In the genomic region with DNA sequence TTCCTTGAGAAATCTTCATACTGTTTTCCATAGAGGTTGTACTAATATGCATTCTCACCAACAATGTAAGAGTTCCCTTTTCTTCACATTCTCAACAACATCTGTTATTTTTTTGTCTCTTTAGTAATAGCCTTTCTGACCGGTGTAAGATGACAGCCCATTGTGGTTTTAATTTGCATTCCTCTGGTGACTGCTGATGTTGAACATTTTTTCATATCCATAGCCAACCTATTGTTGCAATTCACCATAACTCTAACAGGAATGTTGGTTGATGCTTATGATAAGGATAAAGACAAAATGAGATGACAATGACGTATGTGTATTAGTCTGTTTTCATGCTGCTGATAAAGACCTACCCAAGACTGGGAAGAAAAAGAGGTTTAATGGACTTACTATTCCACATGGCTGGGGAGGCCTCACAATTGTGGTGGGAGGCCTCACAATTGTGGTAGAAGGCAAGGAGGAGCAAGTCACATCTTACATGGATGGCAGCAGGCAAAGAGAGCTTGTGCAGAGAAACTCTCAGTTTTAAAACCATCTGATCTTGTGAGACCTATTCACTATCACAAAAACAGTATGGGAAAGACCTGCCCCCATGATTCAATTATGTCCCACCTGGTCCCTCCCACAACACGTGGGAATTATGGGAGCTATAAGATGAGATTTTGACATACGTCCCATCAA, we compare ENCODE assay signal across 19 cellular contexts. TPM values are rescaled to one million over a fixed set of nuclear protein-coding genes. Genes with fewer than 3 reads are reported as not detected.
"Had no signal": no experiment of that assay in that cellular context is flagged by ENCODE, and none has a peak within 500 bp of the region (broad histone marks: within the 10 kb centered on the region; RNA-seq: fewer than 3 reads in every experiment).

No MANE protein-coding gene starts in this region.

- ATAC-seq: naive thymus-derived CD8-positive, alpha-beta T cell; stimulated activated memory B cell treated with anti-CD40 and anti-IgM and Interleukin-4, amounts not matched to agents 10 μg/mL and 1 μg/mL and 100 μg/mL, for 72 hours had no signal

- DNase-seq: activated naive CD4-positive, alpha-beta T cell treated with anti-CD3 and anti-CD28 coated beads, Interleukin-2, amount 50 U/mL, for 16 hours; activated T-cell treated with anti-CD3 and anti-CD28 coated beads, Interleukin-2, amount 50 U/mL, for 1 hour; amniotic stem cell; caudate nucleus; effector CD8-positive, alpha-beta T cell; naive thymus-derived CD8-positive, alpha-beta T cell; nucleus accumbens; spleen; stimulated activated CD4-positive, alpha-beta T cell treated with anti-CD3 and anti-CD28 coated beads, Interleukin-1b, Interleukin-23, amount 100 ng/mL, for 48 hours; substantia nigra had no signal

- H3K4me3 Mint-ChIP-seq: naive thymus-derived CD8-positive, alpha-beta T cell; stimulated activated memory B cell treated with anti-CD40 and anti-IgM and Interleukin-4, amounts not matched to agents 10 μg/mL and 1 μg/mL and 100 μg/mL, for 72 hours; type B pancreatic cell had no signal

- H3K4me1 Mint-ChIP-seq: naive thymus-derived CD8-positive, alpha-beta T cell; stimulated activated memory B cell treated with anti-CD40 and anti-IgM and Interleukin-4, amounts not matched to agents 10 μg/mL and 1 μg/mL and 100 μg/mL, for 72 hours had no signal

- H3K36me3 Mint-ChIP-seq: type B pancreatic cell had no signal

- H3K27me3 Mint-ChIP-seq: type B pancreatic cell had no signal

- H3K4me3 ChIP-seq: coronary artery, right atrium auricular region, spleen had no signal

- H3K27ac Mint-ChIP-seq: naive thymus-derived CD8-positive, alpha-beta T cell; stimulated activated memory B cell treated with anti-CD40 and anti-IgM and Interleukin-4, amounts not matched to agents 10 μg/mL and 1 μg/mL and 100 μg/mL, for 72 hours; type B pancreatic cell had no signal

RNA-seq across cellular contexts. Expression of a gene that starts 37.6 kb away (rescaled TPM):
- total RNA-seq: fibroblast of villous mesenchyme; lung microvascular endothelial cell; mononuclear cell; naive thymus-derived CD8-positive, alpha-beta T cell; posterior vena cava; spleen; T-helper 2 cell treated with Interferon-gamma antibody and Interleukin-4, amounts not matched to agents 100 ng/mL and 5 ng/mL, for 36 hours had no signal

RNA-seq across cellular contexts. Expression of a gene that starts 41.3 kb away (rescaled TPM):
- total RNA-seq: right atrium auricular region had no signal
